Comparison of ENCODE assay signal across 11 cellular contexts in the genomic region with DNA sequence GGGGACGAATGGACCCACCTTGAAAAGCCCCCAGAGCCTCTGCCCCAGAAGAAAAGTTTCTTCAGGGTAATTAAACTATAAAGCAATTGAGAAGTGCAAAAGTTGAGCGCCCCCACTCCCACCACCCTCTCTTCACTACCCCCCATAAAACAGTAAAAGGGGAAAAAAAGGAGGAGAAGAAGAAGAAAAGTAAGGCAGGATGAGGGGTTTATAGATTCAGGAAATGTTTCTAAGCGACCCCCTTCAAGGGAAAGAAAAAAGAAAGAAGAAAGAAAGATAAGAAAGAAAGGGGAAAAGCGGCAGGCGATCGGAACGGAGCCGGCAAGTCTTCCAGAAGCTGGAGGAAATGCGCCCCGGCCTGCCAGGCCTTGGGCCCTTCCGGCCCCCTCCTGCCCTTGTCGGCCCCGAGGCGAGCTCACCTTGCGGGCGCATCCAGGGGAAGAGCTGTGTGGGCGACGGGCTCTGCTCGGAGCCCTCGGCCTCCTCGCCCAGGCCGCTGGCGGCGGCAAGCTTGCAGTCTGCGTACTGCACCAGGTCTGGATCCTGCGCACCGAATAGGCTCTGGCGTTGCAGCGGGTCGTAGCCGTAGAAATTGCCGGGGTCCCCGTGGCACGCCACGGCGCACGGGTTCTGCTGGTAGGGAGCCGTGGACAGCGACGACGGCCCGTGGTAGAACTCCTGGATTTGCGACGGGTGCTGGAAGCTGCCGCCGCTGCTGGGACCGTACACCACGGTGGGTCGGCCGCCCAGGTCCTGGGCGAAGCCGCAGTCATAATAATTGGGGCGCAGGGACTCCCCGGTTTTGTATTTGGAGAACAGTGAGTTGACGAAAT. TPM values are rescaled to one million over a fixed set of nuclear protein-coding genes. Genes with fewer than 3 reads are reported as not detected.
DNase-seq lines count a peak whose midpoint lies in the region; ATAC-seq and TF ChIP-seq lines count a peak whose summit lies in the region.
"Had no signal": no experiment of that assay in that cellular context is flagged by ENCODE, and none has a peak within 500 bp of the region (broad histone marks: within the 10 kb centered on the region; RNA-seq: fewer than 3 reads in every experiment).

No MANE protein-coding gene starts in this region.

- H3K4me3 Mint-ChIP-seq in naive thymus-derived CD8-positive, alpha-beta T cell, result peak overlapping the region; percentile 39 to 96 (median 72)

- H3K9me3 ChIP-seq in BE2C, result no peaks in the 10 kb centered on the region
- H3K9me3 ChIP-seq in ascending aorta, result no peaks in the 10 kb centered on the region
- H3K9me3 ChIP-seq: tibial artery had no signal

- peaks cover 0 to 14% (median 0%) of the 10 kb centered on the region in 3 donors for H3K36me3 Mint-ChIP-seq in naive thymus-derived CD8-positive, alpha-beta T cell

- TF ChIP-seq CTCF in BE2C (IDR thresholded peaks at IDR 0.05; ENCODE audit: low read depth, low read length), result no peak
- TF ChIP-seq CTCF in ascending aorta (IDR thresholded peaks at IDR 0.05), result no peak
- no peak for TF ChIP-seq CTCF in lower leg skin (IDR thresholded peaks at IDR 0.05)
- TF ChIP-seq CTCF in GM10248 (IDR thresholded peaks at IDR 0.05; ENCODE audit: control extremely low read depth, extremely low read depth, low read depth, missing control alignments), result no peak

- CTCF ChIA-PET in GM10248 (lab: Yijun Ruan, JAX), result interaction anchor here (0.7 to 4.6 kb wide), 14 partner anchors 12 to 644 kb away, joined by 3 to 31 read pairs (median 4); a partner anchor contains a TSS

- no peaks in the 10 kb centered on the region for H3K36me3 ChIP-seq in BE2C
- no peaks in the 10 kb centered on the region for H3K36me3 ChIP-seq in ascending aorta
- H3K36me3 ChIP-seq: tibial artery had no signal

- DNase-seq in BE2C (peak; percentile 27), M059J (ENCODE audit: low read depth) (peak; percentile 44), ascending aorta (ENCODE audit: low spot score in 2 of 2) (no peak), lower leg skin (ENCODE audit: low spot score in 2 of 2) (no peak), GM10248 (ENCODE audit: extremely low spot score) (no peak)
- DNase-seq in naive thymus-derived CD8-positive, alpha-beta T cell, result peak in 1 of 10 donors; percentile 38
- DNase-seq: PC-3, tibial artery had no signal

- intact Hi-C loops in ascending aorta (cut with DNase I), result loop anchor here (1.0 to 5.0 kb wide), 2 partner anchors 10 to 587 kb away; a partner anchor contains a TSS
- intact Hi-C loops in lower leg skin (cut with DNase I; ENCODE audit: low total_unique reads), result no loop called here

- H3K27ac Mint-ChIP-seq in naive thymus-derived CD8-positive, alpha-beta T cell, result peak overlapping the region in 1 of 10 donors; percentile 56

- no peaks in the 10 kb centered on the region for H3K4me1 ChIP-seq in BE2C
- H3K4me1 ChIP-seq in ascending aorta, result peaks cover 12 to 29% of the 10 kb centered on the region in 2 donors

- H3K27me3 ChIP-seq in BE2C (peaks cover 95% of the 10 kb centered on the region), ascending aorta (peaks cover 27% of the 10 kb centered on the region)

- peaks cover 31 to 68% (median 50%) of the 10 kb centered on the region in 4 donors for H3K4me1 Mint-ChIP-seq in naive thymus-derived CD8-positive, alpha-beta T cell

- ATAC-seq in naive thymus-derived CD8-positive, alpha-beta T cell, result peak; percentile 15 to 31
- ATAC-seq in GM19455 (IDR thresholded peaks at IDR 0.05; ENCODE audit: unreplicated experiment) (no peak), HG02870 (IDR thresholded peaks at IDR 0.05; ENCODE audit: unreplicated experiment) (no peak)
- ATAC-seq: PC-3 had no signal

- H3K27me3 Mint-ChIP-seq in naive thymus-derived CD8-positive, alpha-beta T cell, result peaks cover 40 to 91% (median 69%) of the 10 kb centered on the region in 5 donors

- H3K27ac ChIP-seq in ascending aorta, result no peak overlapping the region
- H3K27ac ChIP-seq: tibial artery had no signal

- H3K4me3 ChIP-seq in BE2C (ENCODE audit: low read depth, low read length), result no peak overlapping the region
- H3K4me3 ChIP-seq in ascending aorta, result peak overlapping the region; percentile 39 to 69
- no peak overlapping the region for H3K4me3 ChIP-seq in lower leg skin (ENCODE audit: low read depth, poor library complexity, severe bottlenecking)

- POLR2A ChIA-PET in naive thymus-derived CD8-positive, alpha-beta T cell (lab: Charles Lee), result interaction anchor here (0.7 to 2.9 kb wide), 4 partner anchors 13 to 110 kb away, joined by 3 to 8 read pairs (median 4); a partner anchor contains a TSS
- POLR2A ChIA-PET in GM10248 (lab: Yijun Ruan, JAX), result interaction anchor here (0.5 to 0.6 kb wide), 3 partner anchors 179 to 564 kb away, joined by 3 to 6 read pairs (median 3); no protein-coding TSS in a partner anchor

- no peak for TF ChIP-seq POLR2A in lower leg skin (IDR thresholded peaks at IDR 0.05)

- WGBS in lower leg skin, 2 donors, result 4 to 13% methylated on average over 40 to 48 of the region's 55 CpGs

- H3K9me3 Mint-ChIP-seq in naive thymus-derived CD8-positive, alpha-beta T cell, result peaks cover 0 to 2% (median 0%) of the 10 kb centered on the region in 9 donors

RNA-seq across cellular contexts. Expression of a gene that starts 1.0 kb away (rescaled TPM):
- not detected for polyA plus RNA-seq in BE2C (2012; ENCODE audit: insufficient read depth, insufficient read length, low read depth)
- total RNA-seq in M059J (2014; rRNA removed; shearing (Covaris generic)), result 5.5 and 6.3 TPM in 2 replicates
- total RNA-seq in ascending aorta (not detected), lower leg skin (1 to 10 TPM in 1 of 4 donors, not detected in 3; 1.4 TPM)
- not detected for total RNA-seq in naive thymus-derived CD8-positive, alpha-beta T cell
- not detected for polyA plus RNA-seq in naive thymus-derived CD8-positive, alpha-beta T cell
- total RNA-seq: bronchial epithelial cell, PC-3 had no signal

RNA-seq across cellular contexts. Expression of a gene that starts 3.3 kb away (rescaled TPM):
- polyA plus RNA-seq in BE2C (2012; ENCODE audit: insufficient read depth, insufficient read length, low read depth), result not detected
- 20.0 and 23.3 TPM in 2 replicates for total RNA-seq in M059J (2014; rRNA removed; shearing (Covaris generic))
- total RNA-seq in ascending aorta (15.0 TPM), lower leg skin (10 to 100 TPM in 1 of 4 donors, 1 to 10 TPM in 3; 1.3 to 11.5 (median 5.3) TPM)
- total RNA-seq in naive thymus-derived CD8-positive, alpha-beta T cell, result not detected
- polyA plus RNA-seq in naive thymus-derived CD8-positive, alpha-beta T cell, result under 1 TPM in 2 of 3 donors, not detected in 1; 0.22 to 0.40 TPM
- total RNA-seq: bronchial epithelial cell, PC-3 had no signal

RNA-seq across cellular contexts. Expression of a gene that starts 9.3 kb away (rescaled TPM):
- polyA plus RNA-seq in BE2C (2012; ENCODE audit: insufficient read depth, insufficient read length, low read depth), result not detected
- total RNA-seq in M059J (2014; rRNA removed; shearing (Covaris generic)), result 6.2 and 9.4 TPM in 2 replicates
- total RNA-seq in ascending aorta, result 5.1 TPM
- not detected for total RNA-seq in naive thymus-derived CD8-positive, alpha-beta T cell
- not detected for polyA plus RNA-seq in naive thymus-derived CD8-positive, alpha-beta T cell
- 1 to 10 TPM in 1 of 4 donors, under 1 TPM in 3; 0.27 to 4.6 (median 0.45) TPM for total RNA-seq in lower leg skin
- total RNA-seq: bronchial epithelial cell had no signal

RNA-seq across cellular contexts. Expression of a gene that starts 12.1 kb away (rescaled TPM):
- not detected for polyA plus RNA-seq in BE2C (2012; ENCODE audit: insufficient read depth, insufficient read length, low read depth)
- total RNA-seq in M059J (2014; rRNA removed; shearing (Covaris generic)), result 10.4 and 16.3 TPM in 2 replicates
- total RNA-seq in ascending aorta, result not detected
- total RNA-seq in naive thymus-derived CD8-positive, alpha-beta T cell, result not detected
- polyA plus RNA-seq in naive thymus-derived CD8-positive, alpha-beta T cell, result under 1 TPM in 1 of 3 donors, not detected in 2; 0.13 TPM
- total RNA-seq in lower leg skin, result under 1 TPM in 2 of 4 donors, not detected in 2; 0.07 to 0.29 TPM
- total RNA-seq: bronchial epithelial cell had no signal

RNA-seq across cellular contexts. Expression of a gene that starts 20.5 kb away (rescaled TPM):
- polyA plus RNA-seq in BE2C (2012; ENCODE audit: insufficient read depth, insufficient read length, low read depth), result not detected
- 0.10 and 0.37 TPM in 2 replicates for total RNA-seq in M059J (2014; rRNA removed; shearing (Covaris generic))
- total RNA-seq in ascending aorta, result 0.53 TPM
- not detected for total RNA-seq in naive thymus-derived CD8-positive, alpha-beta T cell
- polyA plus RNA-seq in naive thymus-derived CD8-positive, alpha-beta T cell, result not detected
- under 1 TPM in 2 of 4 donors, not detected in 2; 0.15 to 0.55 TPM for total RNA-seq in lower leg skin
- total RNA-seq: bronchial epithelial cell had no signal

Comparison
In these comparisons a context has a peak if more than half of its experiments do, and no peak if none do; other contexts are left out.
1. DNase-seq: peak in BE2C (single experiment) and M059J (single experiment); none in ascending aorta (0 of 2), lower leg skin (0 of 2) and GM10248 (single experiment).
2. H3K4me3 ChIP-seq: peak in ascending aorta (2 of 2); none in BE2C (single experiment) and lower leg skin (single experiment).
3. ATAC-seq: peak in naive thymus-derived CD8-positive, alpha-beta T cell (2 of 2); none in GM19455 (single experiment) and HG02870 (single experiment).